Comparison of ENCODE assay signal across 10 cellular contexts in the genomic region with DNA sequence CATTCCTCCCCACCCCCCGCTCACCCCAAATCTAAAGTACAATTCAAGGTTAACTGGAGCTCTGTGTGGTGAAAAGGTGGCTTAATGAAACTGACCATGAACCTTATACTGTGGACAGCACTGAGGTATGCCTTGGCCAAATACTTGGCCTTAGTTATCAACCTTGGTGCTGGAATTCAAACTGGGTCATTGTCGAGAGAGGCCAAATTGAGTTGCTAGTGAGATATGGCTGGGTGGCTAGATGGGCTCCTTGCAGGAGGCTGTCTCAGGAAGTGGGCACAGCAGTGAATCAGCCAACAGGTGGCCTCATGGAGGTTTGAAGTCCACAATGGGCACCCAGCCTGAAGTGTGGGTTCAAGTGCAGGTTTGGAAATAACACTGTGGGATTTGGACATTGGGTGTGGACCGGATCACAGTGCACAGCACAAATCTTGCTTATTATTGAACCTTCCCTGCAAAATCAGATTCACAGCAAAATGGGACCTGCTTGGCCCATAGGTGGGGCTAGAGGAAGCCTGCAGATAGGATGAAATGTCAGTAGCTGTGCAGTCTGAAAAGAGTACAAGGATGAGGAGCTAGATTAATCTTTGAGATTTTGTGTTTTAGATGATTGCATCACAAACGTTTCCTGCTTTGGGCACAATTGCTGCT. TPM values are rescaled to one million over a fixed set of nuclear protein-coding genes. Genes with fewer than 3 reads are reported as not detected.
DNase-seq lines count a peak whose midpoint lies in the region; TF ChIP-seq lines count a peak whose summit lies in the region.
"Had no signal": no experiment of that assay in that cellular context is flagged by ENCODE, and none has a peak within 500 bp of the region (broad histone marks: within the 10 kb centered on the region; RNA-seq: fewer than 3 reads in every experiment).

No MANE protein-coding gene starts in this region.

- no peak overlapping the region for H3K27ac Mint-ChIP-seq in activated naive CD4-positive, alpha-beta T cell treated with anti-CD3 and anti-CD28 coated beads for 36 hours
- H3K27ac Mint-ChIP-seq in type B pancreatic cell: peak overlapping the region; percentile 6
- H3K27ac Mint-ChIP-seq: activated naive CD8-positive, alpha-beta T cell treated with anti-CD3 and anti-CD28 coated beads, Interleukin-2, amount 50 U/mL, for 24 hours had no signal

- H3K27me3 Mint-ChIP-seq in activated naive CD4-positive, alpha-beta T cell treated with anti-CD3 and anti-CD28 coated beads for 36 hours (ENCODE audit: low read depth): no peaks in the 10 kb centered on the region
- H3K27me3 Mint-ChIP-seq in type B pancreatic cell: no peaks in the 10 kb centered on the region
- H3K27me3 Mint-ChIP-seq: activated naive CD8-positive, alpha-beta T cell treated with anti-CD3 and anti-CD28 coated beads, Interleukin-2, amount 50 U/mL, for 24 hours; naive thymus-derived CD8-positive, alpha-beta T cell had no signal

- H3K4me1 Mint-ChIP-seq in activated naive CD4-positive, alpha-beta T cell treated with anti-CD3 and anti-CD28 coated beads for 36 hours (ENCODE audit: low read depth): peaks cover 5% of the 10 kb centered on the region
- H3K4me1 Mint-ChIP-seq in type B pancreatic cell (ENCODE audit: unreplicated experiment): peaks cover 47% of the 10 kb centered on the region
- H3K4me1 Mint-ChIP-seq: activated naive CD8-positive, alpha-beta T cell treated with anti-CD3 and anti-CD28 coated beads, Interleukin-2, amount 50 U/mL, for 24 hours; naive thymus-derived CD8-positive, alpha-beta T cell had no signal

- peak; percentile 12 for DNase-seq in activated naive CD4-positive, alpha-beta T cell treated with anti-CD3 and anti-CD28 coated beads for 36 hours
- no peak for DNase-seq in activated naive CD4-positive, alpha-beta T cell (lab: John Stamatoyannopoulos, UW)
- DNase-seq in NCI-H82 (lab: John Stamatoyannopoulos, UW) (peak; percentile 58), fibroblast of mammary gland (ENCODE audit: low read depth) (peak; percentile 24), type B pancreatic cell (ENCODE audit: extremely low spot score, unreplicated experiment) (no peak), T-helper 1 cell (no peak), mucosa of gallbladder (ENCODE audit: low spot score) (no peak), NCI-H1694 treated with DMSO at 0.1 percent for 48 hours (lab: John Stamatoyannopoulos, UW) (no peak)
- DNase-seq: activated naive CD8-positive, alpha-beta T cell treated with anti-CD3 and anti-CD28 coated beads, Interleukin-2, amount 50 U/mL, for 24 hours; naive thymus-derived CD8-positive, alpha-beta T cell had no signal

- CTCF ChIA-PET in activated naive CD4-positive, alpha-beta T cell treated with anti-CD3 and anti-CD28 coated beads for 36 hours (lab: Charles Lee): interaction anchor here (0.7 to 1.1 kb wide), 2 partner anchors 9 to 22 kb away, joined by 3 read pairs; no protein-coding TSS in a partner anchor

- intact Hi-C loops in activated naive CD4-positive, alpha-beta T cell treated with anti-CD3 and anti-CD28 coated beads for 36 hours (cut with micrococcal nuclease): no loop called here

- TF ChIP-seq CTCF in fibroblast of mammary gland (conservative IDR thresholded peaks at IDR 0.05; ENCODE audit: control insufficient read depth, insufficient read depth, low read depth, low read length) (peak; percentile 53), type B pancreatic cell (conservative IDR thresholded peaks at IDR 0.05) (peak; percentile 65)

- H3K4me3 Mint-ChIP-seq in activated naive CD4-positive, alpha-beta T cell treated with anti-CD3 and anti-CD28 coated beads for 36 hours: no peak overlapping the region
- H3K4me3 Mint-ChIP-seq in type B pancreatic cell: peak overlapping the region; percentile 28
- H3K4me3 Mint-ChIP-seq: activated naive CD8-positive, alpha-beta T cell treated with anti-CD3 and anti-CD28 coated beads, Interleukin-2, amount 50 U/mL, for 24 hours; naive thymus-derived CD8-positive, alpha-beta T cell had no signal

- no peak overlapping the region for H3K4me3 ChIP-seq in fibroblast of mammary gland (ENCODE audit: control insufficient read depth, low read depth, low read length)

- no peaks in the 10 kb centered on the region for H3K9me3 Mint-ChIP-seq in activated naive CD4-positive, alpha-beta T cell treated with anti-CD3 and anti-CD28 coated beads for 36 hours
- peaks cover 5% of the 10 kb centered on the region for H3K9me3 Mint-ChIP-seq in type B pancreatic cell
- H3K9me3 Mint-ChIP-seq: activated naive CD8-positive, alpha-beta T cell treated with anti-CD3 and anti-CD28 coated beads, Interleukin-2, amount 50 U/mL, for 24 hours had no signal

- H3K36me3 Mint-ChIP-seq in activated naive CD4-positive, alpha-beta T cell treated with anti-CD3 and anti-CD28 coated beads for 36 hours (ENCODE audit: low read depth): no peaks in the 10 kb centered on the region
- H3K36me3 Mint-ChIP-seq in type B pancreatic cell: peaks cover 6% of the 10 kb centered on the region
- H3K36me3 Mint-ChIP-seq: naive thymus-derived CD8-positive, alpha-beta T cell had no signal

RNA-seq across cellular contexts. Expression of a gene that starts 5.6 kb away (rescaled TPM):
- 1 to 10 TPM; 7.2 to 8.2 TPM for total RNA-seq in activated naive CD4-positive, alpha-beta T cell treated with anti-CD3 and anti-CD28 coated beads for 36 hours
- total RNA-seq in type B pancreatic cell (ENCODE audit: low replicate concordance) (75.8 and 114 TPM in 2 replicates), mucosa of gallbladder (33.6 TPM)

Comparison
In these comparisons a context has a peak if more than half of its experiments do, and no peak if none do; other contexts are left out.
1. DNase-seq: peak in activated naive CD4-positive, alpha-beta T cell treated with anti-CD3 and anti-CD28 coated beads for 36 hours (single experiment), NCI-H82 (single experiment) and fibroblast of mammary gland (single experiment); none in activated naive CD4-positive, alpha-beta T cell (0 of 4), type B pancreatic cell (single experiment), T-helper 1 cell (0 of 5), mucosa of gallbladder (single experiment) and NCI-H1694 treated with DMSO at 0.1 percent for 48 hours (single experiment).